ENCODE assay signal across 1 cellular context in genomic region chr3:14261229-14261628, GRCh38.
TF ChIP-seq lines count a peak whose summit lies in the region.

No MANE protein-coding gene starts in this region.

TF ChIP-seq in K562, 482 proteins besides CTCF, POLR2A, EP300 and RAD21 (continued from another document and continues in another):
- TF ChIP-seq ZHX1 (conservative IDR thresholded peaks at IDR 0.05; ENCODE audit: low read length) = 0 out of 2 replicates have a peak, but pooled peaks have one; percentile 38
- no peak for TF ChIP-seq SUPT5H (IDR thresholded peaks at IDR 0.05)
- TF ChIP-seq SAFB (IDR thresholded peaks at IDR 0.05; ENCODE audit: borderline replicate concordance, low read depth, low read length) = no peak
- TF ChIP-seq HINFP (tag; conservative IDR thresholded peaks at IDR 0.05; ENCODE audit: low read depth) = no peak
- no peak for TF ChIP-seq POLR2B (IDR thresholded peaks at IDR 0.05; ENCODE audit: low read depth, partially characterized antibody)
- 0 out of 2 replicates have a peak, but pooled peaks have one; percentile 52 for TF ChIP-seq E2F5 (CRISPR knock-in tag; IDR thresholded peaks at IDR 0.05)
- no peak for TF ChIP-seq CHD7 (IDR thresholded peaks at IDR 0.05; ENCODE audit: low read depth, low read length)
- TF ChIP-seq CEBPB (tag; IDR thresholded peaks at IDR 0.05) = 0 out of 2 replicates have a peak, but pooled peaks have one; percentile 14
- TF ChIP-seq FUS (optimal IDR thresholded peaks at IDR 0.05; ENCODE audit: low read depth, low read length) = no peak
- TF ChIP-seq FIP1L1 (IDR thresholded peaks at IDR 0.05; ENCODE audit: low read depth, low read length, poor library complexity, severe bottlenecking) = no peak
- peak; percentile 89 for TF ChIP-seq XRCC5 (IDR thresholded peaks at IDR 0.05; ENCODE audit: low read depth, low read length)
- peak; percentile 35; the same call in 1 of the 2 replicates for TF ChIP-seq ZKSCAN1 (IDR thresholded peaks at IDR 0.05; ENCODE audit: low read depth, low read length)
- no peak for TF ChIP-seq NELFE (IDR thresholded peaks at IDR 0.05; ENCODE audit: insufficient read depth, insufficient read length)
- peak; percentile 52; the same call in 1 of the 2 replicates for TF ChIP-seq ZNF589 (CRISPR knock-in tag; IDR thresholded peaks at IDR 0.05; ENCODE audit: low read depth)
- TF ChIP-seq FOS (IDR thresholded peaks at IDR 0.05; ENCODE audit: extremely low read depth, insufficient read length) = no peak
- no peak for TF ChIP-seq HDAC1 (IDR thresholded peaks at IDR 0.05)
- no peak; the same call in 1 of the 2 replicates for TF ChIP-seq EP400 (IDR thresholded peaks at IDR 0.05)
- TF ChIP-seq ZBTB34 (CRISPR knock-in tag; IDR thresholded peaks at IDR 0.05) = no peak
- TF ChIP-seq TOE1 (IDR thresholded peaks at IDR 0.05; ENCODE audit: borderline replicate concordance) = no peak
- 0 out of 2 replicates have a peak, but pooled peaks have one; percentile 45 for TF ChIP-seq TOE1 (CRISPR knock-in tag; IDR thresholded peaks at IDR 0.05; ENCODE audit: borderline replicate concordance, low read depth)
- TF ChIP-seq XRCC4 (IDR thresholded peaks at IDR 0.05; ENCODE audit: extremely low read depth, insufficient read depth, insufficient read length) = no peak
- no peak for TF ChIP-seq ZNF766 (CRISPR knock-in tag; conservative IDR thresholded peaks at IDR 0.05)
- TF ChIP-seq PPARD (CRISPR knock-in tag; IDR thresholded peaks at IDR 0.05) = no peak
- 0 out of 4 replicates have a peak, but pooled peaks of 1 of the 2 experiments have one; percentile 3 for TF ChIP-seq TEAD1 (CRISPR knock-in tag; IDR thresholded peaks at IDR 0.05)
- TF ChIP-seq FOXJ3 (CRISPR knock-in tag; IDR thresholded peaks at IDR 0.05) = no peak
- TF ChIP-seq DPF2 (IDR thresholded peaks at IDR 0.05) = 0 out of 2 replicates have a peak, but pooled peaks have one; percentile 29
- TF ChIP-seq MNT (conservative IDR thresholded peaks at IDR 0.05) = no peak
- TF ChIP-seq E4F1 (CRISPR knock-in tag; IDR thresholded peaks at IDR 0.05; ENCODE audit: borderline replicate concordance) = no peak
- peak; percentile 91; the same call in 1 of the 2 replicates for TF ChIP-seq ZC3H11A (IDR thresholded peaks at IDR 0.05; ENCODE audit: low read depth, low read length)
- TF ChIP-seq HEY1 (CRISPR knock-in tag; IDR thresholded peaks at IDR 0.05; ENCODE audit: borderline replicate concordance) = no peak
- no peak for TF ChIP-seq TEAD4 (IDR thresholded peaks at IDR 0.05; ENCODE audit: low read length)
- no peak for TF ChIP-seq TEAD4 (CRISPR knock-in tag; IDR thresholded peaks at IDR 0.05; ENCODE audit: borderline replicate concordance)
